Comparison of ENCODE assay signal across 17 cellular contexts in genomic region chr5:13664377-13664776, GRCh38.
A peak's percentile ranks its signal among the peaks of the same experiment; 100 is the strongest.
DNase-seq lines count a peak whose midpoint lies in the region; ATAC-seq and TF ChIP-seq lines count a peak whose summit lies in the region.
"Had no signal": no experiment of that assay in that cellular context is flagged by ENCODE, and none has a peak within 500 bp of the region (broad histone marks: within the 10 kb centered on the region; RNA-seq: fewer than 3 reads in every experiment).

No MANE protein-coding gene starts in this region.

- H3K9me3 Mint-ChIP-seq in naive thymus-derived CD4-positive, alpha-beta T cell, result peaks cover 0 to 20% (median 5%) of the 10 kb centered on the region in 11 donors

- intact Hi-C loops in naive thymus-derived CD4-positive, alpha-beta T cell (cut with micrococcal nuclease), result no loop called here

- peak overlapping the region in 1 of 11 experiments; percentile 31; a peak in 2 of 22 replicates for H3K27ac ChIP-seq in BLaER1 treated with 17β-estradiol and CSF1 and Interleukin-3, amounts not matched to agents 10 nM and 100 nM
- no peak overlapping the region for H3K27ac ChIP-seq in naive thymus-derived CD4-positive, alpha-beta T cell (ENCODE audit: low read depth, low read length)
- H3K27ac ChIP-seq: adrenal gland, uterus had no signal

- H3K9ac ChIP-seq in BLaER1 treated with 17β-estradiol and CSF1 and Interleukin-3, amounts not matched to agents 10 nM and 100 nM, result no peak overlapping the region

- H3K4me1 Mint-ChIP-seq in naive thymus-derived CD4-positive, alpha-beta T cell, result no peaks in the 10 kb centered on the region
- H3K4me1 Mint-ChIP-seq: CD8-positive, alpha-beta memory T cell; natural killer cell had no signal

- H3K36me3 Mint-ChIP-seq in naive thymus-derived CD4-positive, alpha-beta T cell, result no peaks in the 10 kb centered on the region
- H3K36me3 Mint-ChIP-seq: CD8-positive, alpha-beta memory T cell; natural killer cell had no signal

- H3K4me3 ChIP-seq in BLaER1 treated with 17β-estradiol and CSF1 and Interleukin-3, amounts not matched to agents 10 nM and 100 nM, result no peak overlapping the region
- H3K4me3 ChIP-seq in MG63, result no peak overlapping the region
- no peak overlapping the region for H3K4me3 ChIP-seq in cardiac fibroblast (replicated peaks in 1 of 2; ENCODE audit: low read depth in 2 of 2, low read length in 2 of 2)
- no peak overlapping the region for H3K4me3 ChIP-seq in naive thymus-derived CD4-positive, alpha-beta T cell (ENCODE audit: low read length)
- H3K4me3 ChIP-seq: adrenal gland, smooth muscle cell, uterus had no signal

- TF ChIP-seq CTCF in cardiac fibroblast (IDR thresholded peaks at IDR 0.05; ENCODE audit: low read depth, low read length), result no peak

- H3K27me3 Mint-ChIP-seq in naive thymus-derived CD4-positive, alpha-beta T cell, result no peaks in the 10 kb centered on the region
- H3K27me3 Mint-ChIP-seq: CD8-positive, alpha-beta memory T cell had no signal

- no peak overlapping the region for H3K27ac Mint-ChIP-seq in naive thymus-derived CD4-positive, alpha-beta T cell
- H3K27ac Mint-ChIP-seq: CD8-positive, alpha-beta memory T cell; natural killer cell had no signal

- CTCF ChIA-PET in naive thymus-derived CD4-positive, alpha-beta T cell (lab: Charles Lee), result no interaction called here

- H3K4me2 ChIP-seq in BLaER1 treated with 17β-estradiol and CSF1 and Interleukin-3, amounts not matched to agents 10 nM and 100 nM, result peak overlapping the region in 6 of 11 experiments; percentile 16 to 68 (median 56); a peak in 10 of 22 replicates
- H3K4me2 ChIP-seq: smooth muscle cell had no signal

- no peaks in the 10 kb centered on the region for H3K27me3 ChIP-seq in BLaER1 treated with 17β-estradiol and CSF1 and Interleukin-3, amounts not matched to agents 10 nM and 100 nM
- no peaks in the 10 kb centered on the region for H3K27me3 ChIP-seq in MG63
- H3K27me3 ChIP-seq in naive thymus-derived CD4-positive, alpha-beta T cell (ENCODE audit: control insufficient read depth in 2 of 2, insufficient read depth in 2 of 2, low read length in 2 of 2), result no peaks in the 10 kb centered on the region
- H3K27me3 ChIP-seq: adrenal gland, uterus had no signal

- no peak for ATAC-seq in naive thymus-derived CD4-positive, alpha-beta T cell
- no peak for ATAC-seq in HG03175 (IDR thresholded peaks at IDR 0.05; ENCODE audit: unreplicated experiment)
- ATAC-seq: natural killer cell had no signal

- H3K4me1 ChIP-seq in BLaER1 treated with 17β-estradiol and CSF1 and Interleukin-3, amounts not matched to agents 10 nM and 100 nM, result peaks cover 0 to 47% (median 11%) of the 10 kb centered on the region in 10 experiments; a peak in 10 of 20 replicates
- no peaks in the 10 kb centered on the region for H3K4me1 ChIP-seq in naive thymus-derived CD4-positive, alpha-beta T cell (ENCODE audit: control insufficient read depth in 2 of 2, insufficient read depth in 2 of 2, low read length in 2 of 2)
- H3K4me1 ChIP-seq: adrenal gland, uterus had no signal

- no peaks in the 10 kb centered on the region for H4K20me1 ChIP-seq in BLaER1 treated with 17β-estradiol and CSF1 and Interleukin-3, amounts not matched to agents 10 nM and 100 nM

- DNase-seq in MG63 (peak; percentile 83), cardiac fibroblast (ENCODE audit: low read depth in 2 of 2) (peak; percentile 5 to 83), myocyte (ENCODE audit: low read depth) (peak; percentile 74), UCSD-AML1 (lab: John Stamatoyannopoulos, UW; ENCODE audit: unreplicated experiment) (no peak), NCI-H187 treated with DMSO at 0.1 percent for 48 hours (lab: John Stamatoyannopoulos, UW) (no peak)
- no peak for DNase-seq in naive thymus-derived CD4-positive, alpha-beta T cell
- DNase-seq: activated CD8-positive, alpha-beta memory T cell treated with anti-CD3 and anti-CD28 coated beads, Interleukin-2, amount 50 U/mL, for 4 hours; adrenal gland; CD8-positive, alpha-beta memory T cell; kidney; natural killer cell; OCI-M1; T1000; uterus had no signal

- no peaks in the 10 kb centered on the region for H3K36me3 ChIP-seq in BLaER1 treated with 17β-estradiol and CSF1 and Interleukin-3, amounts not matched to agents 10 nM and 100 nM
- H3K36me3 ChIP-seq in MG63, result no peaks in the 10 kb centered on the region
- no peaks in the 10 kb centered on the region for H3K36me3 ChIP-seq in naive thymus-derived CD4-positive, alpha-beta T cell (ENCODE audit: control insufficient read depth in 2 of 3, insufficient read depth in 3 of 3, low read length in 3 of 3)
- H3K36me3 ChIP-seq: adrenal gland, uterus had no signal

- POLR2A ChIA-PET in naive thymus-derived CD4-positive, alpha-beta T cell (lab: Charles Lee), result no interaction called here

- no peaks in the 10 kb centered on the region for H3K9me3 ChIP-seq in BLaER1 treated with 17β-estradiol and CSF1 and Interleukin-3, amounts not matched to agents 10 nM and 100 nM (replicated peaks in 1 of 11)
- H3K9me3 ChIP-seq in MG63, result peaks cover 3% of the 10 kb centered on the region; the same call in 1 of the 2 replicates
- H3K9me3 ChIP-seq in naive thymus-derived CD4-positive, alpha-beta T cell (ENCODE audit: control insufficient read depth in 2 of 3, low read length in 3 of 3), result peaks cover 0 to 3% (median 0%) of the 10 kb centered on the region in 3 experiments
- H3K9me3 ChIP-seq: adrenal gland, uterus had no signal

- no peak overlapping the region for H3K4me3 Mint-ChIP-seq in naive thymus-derived CD4-positive, alpha-beta T cell
- H3K4me3 Mint-ChIP-seq: CD8-positive, alpha-beta memory T cell; natural killer cell had no signal

Comparison
In these comparisons a context has a peak if more than half of its experiments do, and no peak if none do; other contexts are left out.
1. DNase-seq: peak in MG63 (single experiment), cardiac fibroblast (2 of 2) and myocyte (single experiment); none in UCSD-AML1 (single experiment), NCI-H187 treated with DMSO at 0.1 percent for 48 hours (single experiment) and naive thymus-derived CD4-positive, alpha-beta T cell (0 of 9).